1 cellular context compared by ENCODE assay signal in genomic region chr2:233064526-233065199, GRCh38.
TF ChIP-seq lines count a peak whose summit lies in the region.

No MANE protein-coding gene starts in this region.

TF ChIP-seq in GM23338, 12 proteins besides CTCF, POLR2A, EP300 and RAD21 (continued from another document):
- TF ChIP-seq ZNF462 (CRISPR knock-in tag; IDR thresholded peaks at IDR 0.05) (no peak), NANOG (IDR thresholded peaks at IDR 0.05; ENCODE audit: borderline replicate concordance) (no peak), EZH2phosphoT487 (IDR thresholded peaks at IDR 0.05; ENCODE audit: unreplicated experiment) (no peak), REST (IDR thresholded peaks at IDR 0.05; ENCODE audit: unreplicated experiment) (no peak)
